In genomic region chr7:54831644-54832095, GRCh38 we compare ENCODE assay signal across 18 cellular contexts.
DNase-seq lines count a peak whose midpoint lies in the region; ATAC-seq and TF ChIP-seq lines count a peak whose summit lies in the region.
"Had no signal": no experiment of that assay in that cellular context is flagged by ENCODE, and none has a peak within 500 bp of the region (broad histone marks: within the 10 kb centered on the region; RNA-seq: fewer than 3 reads in every experiment).

No MANE protein-coding gene starts in this region.

- BruUV-seq in Calu3 (replicated peaks; lab: Mats Ljungman, UMichigan): no TSS peak

- peak overlapping the region; percentile 61 for H3K27ac Mint-ChIP-seq in Calu3 (ENCODE audit: unreplicated experiment)
- no peak overlapping the region for H3K27ac Mint-ChIP-seq in mesothelial cell of epicardium
- H3K27ac Mint-ChIP-seq: activated CD4-positive, alpha-beta T cell treated with anti-CD3 and anti-CD28 coated beads, Interleukin-2, amount 10 ng/mL, durations not matched to agents 24 days and 14 days; activated naive CD4-positive, alpha-beta T cell treated with anti-CD3 and anti-CD28 coated beads for 36 hours; naive B cell; progenitor cell of endocrine pancreas had no signal

- peak; percentile 62 for DNase-seq in Calu3
- DNase-seq in LoVo (ENCODE audit: low spot score): peak; percentile 84
- peak; percentile 97 for DNase-seq in SW480 (ENCODE audit: low spot score)
- peak; percentile 8 for DNase-seq in midbrain (lab: John Stamatoyannopoulos, UW)
- no peak for DNase-seq in stimulated activated CD8-positive, alpha-beta memory T cell treated with anti-CD3 and anti-CD28 coated beads, Interleukin-4, amount 100 ng/mL, for 48 hours
- DNase-seq in mesothelial cell of epicardium (ENCODE audit: low spot score in 2 of 2, unreplicated experiment in 2 of 2): no peak
- DNase-seq in esophagus muscularis mucosa (ENCODE audit: extremely low spot score): no peak
- DNase-seq: activated CD4-positive, alpha-beta T cell treated with anti-CD3 and anti-CD28 coated beads, Interleukin-2, amount 10 ng/mL, durations not matched to agents 24 days and 14 days; activated naive CD4-positive, alpha-beta T cell treated with anti-CD3 and anti-CD28 coated beads for 36 hours; brain microvascular endothelial cell; DMS79; dorsolateral prefrontal cortex; naive B cell; NCI-H1105 treated with DMSO at 0.1 percent for 48 hours; stomach had no signal

- 88% methylated on average over 7 of the region's 7 CpGs for whole genome bisulfite sequencing in esophagus muscularis mucosa

- H3K27me3 ChIP-seq in esophagus muscularis mucosa: no peaks in the 10 kb centered on the region
- H3K27me3 ChIP-seq: brain microvascular endothelial cell, stomach had no signal

- peaks cover 6% of the 10 kb centered on the region for H3K9me3 Mint-ChIP-seq in Calu3 (ENCODE audit: low read depth, unreplicated experiment)
- H3K9me3 Mint-ChIP-seq in mesothelial cell of epicardium: peaks cover 24% of the 10 kb centered on the region
- H3K9me3 Mint-ChIP-seq: activated CD4-positive, alpha-beta T cell treated with anti-CD3 and anti-CD28 coated beads, Interleukin-2, amount 10 ng/mL, durations not matched to agents 24 days and 14 days had no signal

- H3K27me3 Mint-ChIP-seq in Calu3 (ENCODE audit: unreplicated experiment): no peaks in the 10 kb centered on the region
- no peaks in the 10 kb centered on the region for H3K27me3 Mint-ChIP-seq in mesothelial cell of epicardium (ENCODE audit: low read depth)
- H3K27me3 Mint-ChIP-seq: naive B cell, progenitor cell of endocrine pancreas had no signal

- no peak for TF ChIP-seq POLR2A in esophagus muscularis mucosa (IDR thresholded peaks at IDR 0.05; ENCODE audit: low read depth)

- H3K36me3 Mint-ChIP-seq in Calu3 (ENCODE audit: insufficient read depth, unreplicated experiment) (peaks cover 10% of the 10 kb centered on the region), mesothelial cell of epicardium (no peaks in the 10 kb centered on the region)
- H3K36me3 Mint-ChIP-seq: naive B cell had no signal

- no peak for TF ChIP-seq EP300 in esophagus muscularis mucosa (IDR thresholded peaks at IDR 0.05)

- H3K9me3 ChIP-seq in esophagus muscularis mucosa: no peaks in the 10 kb centered on the region

- no peaks in the 10 kb centered on the region for H3K4me1 ChIP-seq in esophagus muscularis mucosa
- H3K4me1 ChIP-seq: stomach had no signal

- TF ChIP-seq CTCF in Calu3 (IDR thresholded peaks at IDR 0.05; ENCODE audit: unreplicated experiment): no peak
- TF ChIP-seq CTCF in mesothelial cell of epicardium (IDR thresholded peaks at IDR 0.05; ENCODE audit: unreplicated experiment): no peak
- TF ChIP-seq CTCF in esophagus muscularis mucosa (IDR thresholded peaks at IDR 0.05): no peak

- no peak overlapping the region for H3K4me3 ChIP-seq in esophagus muscularis mucosa
- H3K4me3 ChIP-seq: dorsolateral prefrontal cortex, stomach had no signal

- no peak overlapping the region for H3K27ac ChIP-seq in esophagus muscularis mucosa (replicated peaks in 1 of 4)
- H3K27ac ChIP-seq: brain microvascular endothelial cell, dorsolateral prefrontal cortex, stomach had no signal

- CTCF ChIA-PET in Calu3 (lab: Charles Lee): interaction anchor here (0.6 to 2.1 kb wide), 8 partner anchors 14 to 424 kb away, joined by 3 to 14 read pairs (median 4); no protein-coding TSS in a partner anchor

- intact Hi-C loops in Calu3 (cut with micrococcal nuclease; ENCODE audit: unreplicated experiment): no loop called here
- intact Hi-C loops in esophagus muscularis mucosa (cut with DNase I): no loop called here

- peaks cover 22% of the 10 kb centered on the region for H3K4me1 Mint-ChIP-seq in Calu3 (ENCODE audit: low read depth, unreplicated experiment)
- no peaks in the 10 kb centered on the region for H3K4me1 Mint-ChIP-seq in mesothelial cell of epicardium
- H3K4me1 Mint-ChIP-seq: activated CD4-positive, alpha-beta T cell treated with anti-CD3 and anti-CD28 coated beads, Interleukin-2, amount 10 ng/mL, durations not matched to agents 24 days and 14 days; naive B cell had no signal

- H3K4me3 Mint-ChIP-seq in Calu3 (ENCODE audit: low read depth, unreplicated experiment): peak overlapping the region; percentile 15
- H3K4me3 Mint-ChIP-seq in mesothelial cell of epicardium: no peak overlapping the region
- H3K4me3 Mint-ChIP-seq: activated CD4-positive, alpha-beta T cell treated with anti-CD3 and anti-CD28 coated beads, Interleukin-2, amount 10 ng/mL, durations not matched to agents 24 days and 14 days; activated naive CD4-positive, alpha-beta T cell treated with anti-CD3 and anti-CD28 coated beads for 36 hours; naive B cell had no signal

- no peaks in the 10 kb centered on the region for H3K36me3 ChIP-seq in esophagus muscularis mucosa
- H3K36me3 ChIP-seq: brain microvascular endothelial cell, stomach had no signal

- no peak for ATAC-seq in HG02938 (IDR thresholded peaks at IDR 0.05; ENCODE audit: unreplicated experiment)
- ATAC-seq: left lobe of liver had no signal

Comparison
In these comparisons a context has a peak if more than half of its experiments do, and no peak if none do; other contexts are left out.
1. DNase-seq: peak in Calu3 (single experiment), LoVo (single experiment), SW480 (single experiment) and midbrain (single experiment); none in stimulated activated CD8-positive, alpha-beta memory T cell treated with anti-CD3 and anti-CD28 coated beads, Interleukin-4, amount 100 ng/mL, for 48 hours (single experiment), mesothelial cell of epicardium (0 of 2) and esophagus muscularis mucosa (single experiment).